ENCODE assay signal across 15 cellular contexts in the genomic region with DNA sequence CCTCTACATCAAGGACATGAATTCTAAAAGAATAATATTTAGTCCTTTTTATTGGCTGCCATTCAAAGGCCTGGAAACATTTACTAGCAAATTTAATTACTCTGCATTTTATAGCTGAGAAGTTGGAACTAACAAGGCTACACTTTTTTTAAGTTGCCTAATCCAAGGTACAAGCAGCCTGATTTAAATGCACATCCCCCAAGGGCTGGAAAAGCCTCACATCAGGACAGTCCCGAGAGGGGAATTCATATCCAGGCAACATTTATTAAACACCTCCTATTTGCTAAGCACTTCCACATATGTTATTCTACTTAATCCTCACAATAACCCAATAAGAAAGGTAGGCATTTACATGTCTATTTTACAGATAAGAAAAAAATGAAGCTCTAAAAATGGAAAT.
"Had no signal": no experiment of that assay in that cellular context is flagged by ENCODE, and none has a peak within 500 bp of the region (broad histone marks: within the 10 kb centered on the region; RNA-seq: fewer than 3 reads in every experiment).

No MANE protein-coding gene starts in this region.

- H3K9me3 ChIP-seq: left ventricle myocardium inferior, SK-N-SH, spleen, thoracic aorta had no signal

- H3K36me3 Mint-ChIP-seq: activated naive CD8-positive, alpha-beta T cell; stimulated activated naive B cell treated with anti-CD40 and anti-IgM and Interleukin-4, amounts not matched to agents 10 μg/mL and 1 μg/mL and 100 μg/mL, for 72 hours had no signal

- H3K36me3 ChIP-seq: left ventricle myocardium inferior, spleen, thoracic aorta had no signal

- DNase-seq: activated CD8-positive, alpha-beta memory T cell treated with anti-CD3 and anti-CD28 coated beads for 24 hours; activated gamma-delta T cell treated with Interleukin-2 at 50 U/mL for 16 hours; foreskin melanocyte; kidney; left ventricle myocardium inferior; mammary epithelial cell; posterior cingulate gyrus; retina; SK-N-SH; spleen; stimulated activated CD4-positive, alpha-beta T cell treated with anti-CD3 and anti-CD28 coated beads, Interleukin-4, amount 100 ng/mL, for 4 hours; stimulated activated naive B cell treated with anti-CD40 and anti-IgM and Interleukin-4, amounts not matched to agents 10 μg/mL and 1 μg/mL and 100 μg/mL, for 72 hours had no signal

- H3K4me3 ChIP-seq: left ventricle myocardium inferior, spleen, thoracic aorta had no signal

- ATAC-seq: activated CD4-positive, CD25-positive, alpha-beta regulatory T cell treated with anti-CD3 and anti-CD28 coated beads, Interleukin-2, amount 50 U/mL, for 24 hours; stimulated activated naive B cell treated with anti-CD40 and anti-IgM and Interleukin-4, amounts not matched to agents 10 μg/mL and 1 μg/mL and 100 μg/mL, for 72 hours had no signal

- H3K9ac ChIP-seq: SK-N-SH had no signal

- H3K27ac Mint-ChIP-seq: activated naive CD8-positive, alpha-beta T cell; stimulated activated naive B cell treated with anti-CD40 and anti-IgM and Interleukin-4, amounts not matched to agents 10 μg/mL and 1 μg/mL and 100 μg/mL, for 72 hours had no signal

- H3K4me3 Mint-ChIP-seq: activated naive CD8-positive, alpha-beta T cell; stimulated activated naive B cell treated with anti-CD40 and anti-IgM and Interleukin-4, amounts not matched to agents 10 μg/mL and 1 μg/mL and 100 μg/mL, for 72 hours had no signal

- H3K4me1 Mint-ChIP-seq: stimulated activated naive B cell treated with anti-CD40 and anti-IgM and Interleukin-4, amounts not matched to agents 10 μg/mL and 1 μg/mL and 100 μg/mL, for 72 hours had no signal

- H3K27ac ChIP-seq: left ventricle myocardium inferior, spleen, thoracic aorta had no signal

- H3K4me1 ChIP-seq: left ventricle myocardium inferior, spleen had no signal

- H3K9me3 Mint-ChIP-seq: stimulated activated naive B cell treated with anti-CD40 and anti-IgM and Interleukin-4, amounts not matched to agents 10 μg/mL and 1 μg/mL and 100 μg/mL, for 72 hours had no signal
